13 cellular contexts compared by ENCODE assay signal in genomic region chr10:35517431-35518181, GRCh38.
DNase-seq lines count a peak whose midpoint lies in the region; ATAC-seq and TF ChIP-seq lines count a peak whose summit lies in the region.
"Had no signal": no experiment of that assay in that cellular context is flagged by ENCODE, and none has a peak within 500 bp of the region (broad histone marks: within the 10 kb centered on the region; RNA-seq: fewer than 3 reads in every experiment).

No MANE protein-coding gene starts in this region.

- H3K4me1 ChIP-seq in CD8-positive, alpha-beta T cell (ENCODE audit: insufficient read depth, low read length) = peaks cover 9% of the 10 kb centered on the region

- no peaks in the 10 kb centered on the region for H3K27me3 ChIP-seq in CD8-positive, alpha-beta T cell (ENCODE audit: insufficient read depth, low read length)
- H3K27me3 ChIP-seq: tibial artery had no signal

- no peak for TF ChIP-seq CTCF in CD8-positive, alpha-beta T cell (IDR thresholded peaks at IDR 0.05)
- no peak for TF ChIP-seq CTCF in omental fat pad (IDR thresholded peaks at IDR 0.05)

- H3K27me3 Mint-ChIP-seq in CD8-positive, alpha-beta T cell (ENCODE audit: low read depth) = no peaks in the 10 kb centered on the region

- POLR2A ChIA-PET in CD8-positive, alpha-beta T cell (lab: Charles Lee) = no interaction called here

- no peak overlapping the region for H3K4me3 Mint-ChIP-seq in CD8-positive, alpha-beta T cell
- H3K4me3 Mint-ChIP-seq: T-helper 2 cell treated with Interferon-gamma antibody and Interleukin-4, amounts not matched to agents 5 μg/mL and 100 μg/mL, for 36 hours had no signal

- intact Hi-C loops in CD8-positive, alpha-beta T cell (cut with DNase I, micrococcal nuclease) = no loop called here

- H3K36me3 ChIP-seq in CD8-positive, alpha-beta T cell (ENCODE audit: insufficient read depth, low read length) = no peaks in the 10 kb centered on the region
- H3K36me3 ChIP-seq: tibial artery had no signal

- no peak for ATAC-seq in CD8-positive, alpha-beta T cell
- peak; percentile 84 for ATAC-seq in omental fat pad (ENCODE audit: low FRiP score)
- ATAC-seq in GM19324 (IDR thresholded peaks at IDR 0.05; ENCODE audit: low FRiP score, unreplicated experiment) = no peak
- ATAC-seq: K562 had no signal

- H3K36me3 Mint-ChIP-seq in CD8-positive, alpha-beta T cell = peaks cover 28% of the 10 kb centered on the region

- CTCF ChIA-PET in CD8-positive, alpha-beta T cell (lab: Charles Lee) = no interaction called here

- peaks cover 40% of the 10 kb centered on the region for H3K4me1 Mint-ChIP-seq in CD8-positive, alpha-beta T cell (ENCODE audit: low read depth)

- peak overlapping the region; percentile 19 for H3K27ac Mint-ChIP-seq in CD8-positive, alpha-beta T cell
- H3K27ac Mint-ChIP-seq: T-helper 2 cell treated with Interferon-gamma antibody and Interleukin-4, amounts not matched to agents 5 μg/mL and 100 μg/mL, for 36 hours had no signal

- no peak overlapping the region for H3K4me3 ChIP-seq in CD8-positive, alpha-beta T cell (ENCODE audit: low read depth, low read length)
- H3K4me3 ChIP-seq: K562, tibial artery had no signal

- no peak for DNase-seq in CD8-positive, alpha-beta T cell
- DNase-seq in amniotic epithelial cell (ENCODE audit: low read depth) (peak; percentile 96), foreskin melanocyte (peak; percentile 55), omental fat pad (ENCODE audit: low spot score) (no peak), DMS153 (lab: John Stamatoyannopoulos, UW) (no peak), KG1 (lab: John Stamatoyannopoulos, UW) (no peak)
- no peak for DNase-seq in stimulated activated naive CD4-positive, alpha-beta T cell (lab: John Stamatoyannopoulos, UW)
- DNase-seq: tibial artery had no signal

- H3K9me3 ChIP-seq in CD8-positive, alpha-beta T cell (ENCODE audit: low read length) = no peaks in the 10 kb centered on the region
- H3K9me3 ChIP-seq: tibial artery had no signal

- H3K27ac ChIP-seq in CD8-positive, alpha-beta T cell (ENCODE audit: low read depth, low read length) = no peak overlapping the region
- H3K27ac ChIP-seq: C4-2B, epithelial cell of prostate, tibial artery had no signal

- H3K9me3 Mint-ChIP-seq in CD8-positive, alpha-beta T cell = no peaks in the 10 kb centered on the region
- H3K9me3 Mint-ChIP-seq: T-helper 2 cell treated with Interferon-gamma antibody and Interleukin-4, amounts not matched to agents 5 μg/mL and 100 μg/mL, for 36 hours had no signal

Comparison
In these comparisons a context has a peak if more than half of its experiments do, and no peak if none do; other contexts are left out.
1. DNase-seq: peak in amniotic epithelial cell (single experiment) and foreskin melanocyte (single experiment); none in CD8-positive, alpha-beta T cell (0 of 7), omental fat pad (single experiment), stimulated activated naive CD4-positive, alpha-beta T cell (0 of 6), DMS153 (single experiment) and KG1 (single experiment).